1 cellular context compared by ENCODE assay signal in the genomic region with DNA sequence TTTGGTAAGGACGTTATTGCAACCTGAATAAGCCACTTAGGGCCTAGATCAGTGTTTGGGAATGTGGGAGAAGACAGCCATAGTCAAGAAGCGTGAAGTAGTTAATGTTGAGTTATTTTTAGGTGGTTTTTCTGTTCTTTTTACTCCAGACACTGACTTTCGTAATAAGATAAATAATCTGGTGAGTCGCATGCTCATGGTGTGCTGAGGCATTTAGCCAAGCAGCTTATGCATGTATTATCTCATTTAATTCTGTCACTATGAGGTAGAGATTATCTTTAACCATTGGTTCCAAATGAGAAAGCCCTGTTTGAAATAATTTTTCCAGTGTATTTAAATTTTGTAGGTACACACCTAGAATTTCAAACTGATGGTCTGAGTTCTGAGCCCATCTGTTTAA.
A peak's percentile ranks its signal among the peaks of the same experiment; 100 is the strongest.
TF ChIP-seq lines count a peak whose summit lies in the region.

No MANE protein-coding gene starts in this region.

TF ChIP-seq in IMR-90, 13 proteins besides CTCF, POLR2A, EP300 and RAD21 (continued from another document):
- TF ChIP-seq, protein P1, sequence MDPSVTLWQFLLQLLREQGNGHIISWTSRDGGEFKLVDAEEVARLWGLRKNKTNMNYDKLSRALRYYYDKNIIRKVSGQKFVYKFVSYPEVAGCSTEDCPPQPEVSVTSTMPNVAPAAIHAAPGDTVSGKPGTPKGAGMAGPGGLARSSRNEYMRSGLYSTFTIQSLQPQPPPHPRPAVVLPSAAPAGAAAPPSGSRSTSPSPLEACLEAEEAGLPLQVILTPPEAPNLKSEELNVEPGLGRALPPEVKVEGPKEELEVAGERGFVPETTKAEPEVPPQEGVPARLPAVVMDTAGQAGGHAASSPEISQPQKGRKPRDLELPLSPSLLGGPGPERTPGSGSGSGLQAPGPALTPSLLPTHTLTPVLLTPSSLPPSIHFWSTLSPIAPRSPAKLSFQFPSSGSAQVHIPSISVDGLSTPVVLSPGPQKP (IDR thresholded peaks at IDR 0.05; ENCODE audit: borderline replicate concordance, low read depth, low read length) = no peak
- TF ChIP-seq NFE2L2 (IDR thresholded peaks at IDR 0.05; ENCODE audit: low read depth, low read length) (no peak), MXI1 (IDR thresholded peaks at IDR 0.05; ENCODE audit: borderline replicate concordance, low read depth, low read length) (no peak), MAFK (IDR thresholded peaks at IDR 0.05; ENCODE audit: low read depth, low read length) (no peak), CEBPB (IDR thresholded peaks at IDR 0.05; ENCODE audit: low read depth, low read length) (peak; percentile 20; the same call in 1 of the 2 replicates), FOS (IDR thresholded peaks at IDR 0.05; ENCODE audit: low read depth, low read length) (no peak)
